11 cellular contexts compared by ENCODE assay signal in genomic region chr21:28135646-28136045, GRCh38.
"Had no signal": no experiment of that assay in that cellular context is flagged by ENCODE, and none has a peak within 500 bp of the region (broad histone marks: within the 10 kb centered on the region; RNA-seq: fewer than 3 reads in every experiment).

No MANE protein-coding gene starts in this region.

- H3K27ac ChIP-seq: adrenal gland, coronary artery, heart right ventricle, ovary had no signal

- H3K4me1 Mint-ChIP-seq: neural crest cell had no signal

- DNase-seq: activated CD4-positive, CD25-positive, alpha-beta regulatory T cell; activated naive CD4-positive, alpha-beta T cell treated with anti-CD3 and anti-CD28 coated beads, Interleukin-2, amount 50 U/mL, for 16 hours; central memory CD4-positive, alpha-beta T cell; effector CD8-positive, alpha-beta T cell; heart right ventricle; islet precursor cell; ovary; stimulated activated CD4-positive, alpha-beta T cell treated with anti-CD3 and anti-CD28 coated beads, Interleukin-15, amount 100 ng/mL, for 24 hours had no signal

- H3K4me1 ChIP-seq: adrenal gland, heart right ventricle had no signal

- H3K36me3 ChIP-seq: adrenal gland, heart right ventricle, ovary had no signal

- H3K4me3 ChIP-seq: adrenal gland, coronary artery, heart right ventricle, ovary had no signal

- H3K27me3 ChIP-seq: adrenal gland, heart right ventricle, ovary had no signal

- H3K9me3 ChIP-seq: adrenal gland, ovary had no signal

- H3K4me3 Mint-ChIP-seq: neural crest cell had no signal
